26 cellular contexts compared by ENCODE assay signal in the genomic region with DNA sequence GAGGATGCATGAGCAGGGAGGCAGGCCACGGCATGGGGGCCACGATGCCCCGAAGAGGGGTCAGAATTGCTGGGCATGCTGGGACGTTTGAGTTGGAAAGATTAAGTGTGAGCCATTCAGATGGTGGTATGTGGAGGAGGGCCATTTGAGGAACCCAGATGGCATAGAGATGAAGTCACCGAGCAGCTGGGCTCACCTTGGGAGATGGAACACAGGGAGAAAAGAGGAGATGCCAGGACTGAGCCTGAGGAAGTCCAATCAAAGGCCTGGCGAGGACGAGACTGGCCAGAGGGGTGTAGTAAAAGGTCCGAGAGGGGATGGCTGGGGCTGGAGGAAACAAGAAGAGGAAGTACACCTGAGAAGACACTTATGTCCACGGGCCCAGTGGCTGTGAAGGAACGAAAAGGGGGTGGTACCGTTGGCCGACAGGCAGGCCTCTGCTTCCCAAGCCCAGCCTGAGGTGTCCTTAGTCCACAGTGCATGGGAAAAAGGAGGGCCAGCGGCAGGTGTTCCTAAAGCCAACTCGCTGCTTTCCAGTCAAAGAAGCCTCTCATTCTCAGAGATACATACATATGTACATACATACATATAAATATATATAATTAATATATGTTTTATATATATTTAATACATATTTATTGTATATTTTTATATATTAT. TPM values are rescaled to one million over a fixed set of nuclear protein-coding genes. Genes with fewer than 3 reads are reported as not detected.
DNase-seq lines count a peak whose midpoint lies in the region; ATAC-seq, FAIRE-seq and TF ChIP-seq lines count a peak whose summit lies in the region.
"Had no signal": no experiment of that assay in that cellular context is flagged by ENCODE, and none has a peak within 500 bp of the region (broad histone marks: within the 10 kb centered on the region; RNA-seq: fewer than 3 reads in every experiment).

No MANE protein-coding gene starts in this region.

- TF ChIP-seq CTCF in tibial artery (IDR thresholded peaks at IDR 0.05), result no peak

- DNase-seq in activated naive CD4-positive, alpha-beta T cell (lab: John Stamatoyannopoulos, UW), result no peak
- DNase-seq in T-cell (no peak), memory B cell (ENCODE audit: low spot score in 2 of 2) (no peak), tibial artery (no peak), HTR-8/SVneo (ENCODE audit: insufficient read length, low spot score) (no peak)
- DNase-seq in stimulated activated CD4-positive, alpha-beta T cell treated with anti-CD3 and anti-CD28 coated beads, Interleukin-4, amount 100 ng/mL, for 1 hour, result no peak
- DNase-seq: activated CD8-positive, alpha-beta memory T cell treated with anti-CD3 and anti-CD28 coated beads, Interleukin-2, amount 50 U/mL, for 48 hours; activated naive CD8-positive, alpha-beta T cell treated with anti-CD3 and anti-CD28 coated beads, Interleukin-2, amount 10 ng/mL, durations not matched to agents 7 days and 5 days; BE2C; COR-L47; effector memory CD4-positive, alpha-beta T cell; NCI-H1048; NCI-H187 treated with DMSO at 0.1 percent for 48 hours; ovary; stimulated activated CD4-positive, alpha-beta T cell treated with anti-CD3 and anti-CD28 coated beads, Interleukin-12 subunit alpha, Interleukin-12 subunit beta, amount 100 ng/mL, for 4 hours; stimulated activated CD4-positive, alpha-beta T cell treated with anti-CD3 and anti-CD28 coated beads, Interleukin-4, amount 100 ng/mL, for 4 hours had no signal

- ATAC-seq in T-cell (replicated peaks in 1 of 4), result no peak
- ATAC-seq in memory B cell (ENCODE audit: low read depth), result no peak
- ATAC-seq in HG03565 (IDR thresholded peaks at IDR 0.05; ENCODE audit: unreplicated experiment), result no peak
- ATAC-seq: activated T-helper 17 cell treated with anti-CD3 and anti-CD28 coated beads, Interleukin-2, amount 50 U/mL, for 72 hours had no signal

- H3K27ac Mint-ChIP-seq in activated naive CD4-positive, alpha-beta T cell treated with anti-CD3 and anti-CD28 coated beads, Interleukin-2, amount 50 U/mL, for 24 hours, result peak overlapping the region; percentile 82
- H3K27ac Mint-ChIP-seq in T-cell, result peak overlapping the region; percentile 55
- H3K27ac Mint-ChIP-seq in memory B cell, result no peak overlapping the region
- H3K27ac Mint-ChIP-seq: activated naive CD8-positive, alpha-beta T cell treated with anti-CD3 and anti-CD28 coated beads, Interleukin-2, amount 10 ng/mL, durations not matched to agents 7 days and 5 days; activated T-helper 17 cell treated with anti-CD3 and anti-CD28 coated beads, Interleukin-2, amount 50 U/mL, for 72 hours; mesothelial cell of epicardium; nephron; stimulated activated naive CD8-positive, alpha-beta T cell treated with anti-CD3 and anti-CD28 coated beads, Interleukin-15, Interleukin-2, amounts not matched to agents 100 ng/mL and 50 ng/mL, for 24 hours had no signal

- peaks cover 4% of the 10 kb centered on the region for H3K36me3 Mint-ChIP-seq in activated naive CD4-positive, alpha-beta T cell treated with anti-CD3 and anti-CD28 coated beads, Interleukin-2, amount 50 U/mL, for 24 hours
- H3K36me3 Mint-ChIP-seq in T-cell (peaks cover 34% of the 10 kb centered on the region), memory B cell (peaks cover 22% of the 10 kb centered on the region)

- POLR2A ChIA-PET in T-cell (lab: Charles Lee), result no interaction called here

- peaks cover 0 to 8% (median 5%) of the 10 kb centered on the region in 3 donors for H3K36me3 ChIP-seq in tibial artery
- H3K36me3 ChIP-seq: BE2C, ovary, thyroid gland had no signal

- no peaks in the 10 kb centered on the region for H3K27me3 Mint-ChIP-seq in activated naive CD4-positive, alpha-beta T cell treated with anti-CD3 and anti-CD28 coated beads, Interleukin-2, amount 50 U/mL, for 24 hours
- H3K27me3 Mint-ChIP-seq in T-cell, result no peaks in the 10 kb centered on the region
- H3K27me3 Mint-ChIP-seq in memory B cell, result no peaks in the 10 kb centered on the region
- H3K27me3 Mint-ChIP-seq: activated naive CD8-positive, alpha-beta T cell treated with anti-CD3 and anti-CD28 coated beads, Interleukin-2, amount 10 ng/mL, durations not matched to agents 7 days and 5 days; activated T-helper 17 cell treated with anti-CD3 and anti-CD28 coated beads, Interleukin-2, amount 50 U/mL, for 72 hours; stimulated activated naive CD8-positive, alpha-beta T cell treated with anti-CD3 and anti-CD28 coated beads, Interleukin-15, Interleukin-2, amounts not matched to agents 100 ng/mL and 50 ng/mL, for 24 hours had no signal

- H3K9me3 Mint-ChIP-seq in activated naive CD4-positive, alpha-beta T cell treated with anti-CD3 and anti-CD28 coated beads, Interleukin-2, amount 50 U/mL, for 24 hours, result no peaks in the 10 kb centered on the region
- H3K9me3 Mint-ChIP-seq in T-cell, result no peaks in the 10 kb centered on the region
- H3K9me3 Mint-ChIP-seq in memory B cell, result no peaks in the 10 kb centered on the region
- H3K9me3 Mint-ChIP-seq: activated naive CD8-positive, alpha-beta T cell treated with anti-CD3 and anti-CD28 coated beads, Interleukin-2, amount 10 ng/mL, durations not matched to agents 7 days and 5 days; activated T-helper 17 cell treated with anti-CD3 and anti-CD28 coated beads, Interleukin-2, amount 50 U/mL, for 72 hours; stimulated activated naive CD8-positive, alpha-beta T cell treated with anti-CD3 and anti-CD28 coated beads, Interleukin-15, Interleukin-2, amounts not matched to agents 100 ng/mL and 50 ng/mL, for 24 hours had no signal

- intact Hi-C loops in tibial artery (cut with DNase I; ENCODE audit: low total_unique reads), result loop anchor here (5.0 kb wide), 1 partner anchor 85 kb away; no protein-coding TSS in a partner anchor

- H3K27me3 ChIP-seq in tibial artery, result no peaks in the 10 kb centered on the region
- H3K27me3 ChIP-seq: BE2C, ovary, right atrium auricular region, thyroid gland had no signal

- CTCF ChIA-PET in T-cell (lab: Charles Lee), result no interaction called here

- H3K4me3 Mint-ChIP-seq in activated naive CD4-positive, alpha-beta T cell treated with anti-CD3 and anti-CD28 coated beads, Interleukin-2, amount 50 U/mL, for 24 hours, result no peak overlapping the region
- H3K4me3 Mint-ChIP-seq in T-cell (no peak overlapping the region), memory B cell (peak overlapping the region; percentile 9)
- H3K4me3 Mint-ChIP-seq: activated naive CD8-positive, alpha-beta T cell treated with anti-CD3 and anti-CD28 coated beads, Interleukin-2, amount 10 ng/mL, durations not matched to agents 7 days and 5 days; activated T-helper 17 cell treated with anti-CD3 and anti-CD28 coated beads, Interleukin-2, amount 50 U/mL, for 72 hours; mesothelial cell of epicardium; nephron; stimulated activated naive CD8-positive, alpha-beta T cell treated with anti-CD3 and anti-CD28 coated beads, Interleukin-15, Interleukin-2, amounts not matched to agents 100 ng/mL and 50 ng/mL, for 24 hours had no signal

- H3K4me3 ChIP-seq in tibial artery, result no peak overlapping the region
- H3K4me3 ChIP-seq: ovary, right atrium auricular region, thyroid gland had no signal

- FAIRE-seq in HTR-8/SVneo (lab: Jason Lieb, UNC), result no peak
- FAIRE-seq: frontal cortex, GM12892 had no signal

- H3K4me1 Mint-ChIP-seq in activated naive CD4-positive, alpha-beta T cell treated with anti-CD3 and anti-CD28 coated beads, Interleukin-2, amount 50 U/mL, for 24 hours, result peaks cover 55% of the 10 kb centered on the region
- H3K4me1 Mint-ChIP-seq in T-cell (peaks cover 36 to 70% (median 54%) of the 10 kb centered on the region in 3 donors), memory B cell (peaks cover 26% of the 10 kb centered on the region)

- peak overlapping the region; percentile 81 to 84 for H3K27ac ChIP-seq in tibial artery
- H3K27ac ChIP-seq: right atrium auricular region had no signal

- no peaks in the 10 kb centered on the region for H3K9me3 ChIP-seq in tibial artery
- H3K9me3 ChIP-seq: BE2C, ovary, right atrium auricular region, thyroid gland had no signal

- H3K4me1 ChIP-seq in tibial artery, result peaks cover 0 to 53% (median 15%) of the 10 kb centered on the region in 4 donors
- H3K4me1 ChIP-seq: BE2C had no signal

RNA-seq across cellular contexts. Expression of gene CLCN4, which starts 54.6 kb away (rescaled TPM):
- under 1 TPM; 0.23 to 0.43 (median 0.25) TPM for total RNA-seq in T-cell
